32 cellular contexts compared by ENCODE assay signal in genomic region chr1:204567067-204567466, GRCh38. TPM values are rescaled to one million over a fixed set of nuclear protein-coding genes. Genes with fewer than 3 reads are reported as not detected.
DNase-seq lines count a peak whose midpoint lies in the region; ATAC-seq and TF ChIP-seq lines count a peak whose summit lies in the region.
"Had no signal": no experiment of that assay in that cellular context is flagged by ENCODE, and none has a peak within 500 bp of the region (broad histone marks: within the 10 kb centered on the region; RNA-seq: fewer than 3 reads in every experiment).

No MANE protein-coding gene starts in this region.

- 66% methylated on average over 5 of the region's 5 CpGs for WGBS in thyroid gland, 2 donors
- WGBS in heart right ventricle, 2 donors: 84 to 88% methylated on average over 5 of the region's 5 CpGs

- H3K36me3 ChIP-seq in thyroid gland (no peaks in the 10 kb centered on the region), heart right ventricle (peaks cover 0 to 54% (median 0%) of the 10 kb centered on the region in 9 donors)
- H3K36me3 ChIP-seq: SJCRH30 had no signal

- TF ChIP-seq CTCF in epithelial cell of esophagus (IDR thresholded peaks at IDR 0.05; ENCODE audit: insufficient read depth, low read depth, low read length, missing control alignments) (no peak), thyroid gland (IDR thresholded peaks at IDR 0.05) (no peak), heart right ventricle (IDR thresholded peaks at IDR 0.05) (no peak)

- H3K4me3 ChIP-seq in epithelial cell of esophagus (ENCODE audit: low read length) (no peak overlapping the region), thyroid gland (replicated peaks in 1 of 3) (no peak overlapping the region), heart right ventricle (no peak overlapping the region)
- H3K4me3 ChIP-seq: esophagus muscularis mucosa, K562, sigmoid colon, SJCRH30, tibial nerve had no signal

- ATAC-seq in activated CD8-positive, alpha-beta memory T cell treated with anti-CD3 and anti-CD28 coated beads, Interleukin-2, amount 10 ng/mL, durations not matched to agents 7 days and 5 days: peak; percentile 48
- ATAC-seq in heart right ventricle (no peak), GM21360 (IDR thresholded peaks at IDR 0.05; ENCODE audit: unreplicated experiment) (no peak)
- ATAC-seq: activated CD8-positive, alpha-beta T cell treated with anti-CD3 and anti-CD28 coated beads for 36 hours; naive thymus-derived CD8-positive, alpha-beta T cell had no signal

- CTCF ChIA-PET in activated CD8-positive, alpha-beta memory T cell treated with anti-CD3 and anti-CD28 coated beads, Interleukin-2, amount 10 ng/mL, durations not matched to agents 7 days and 5 days (lab: Charles Lee): interaction anchor here (0.7 to 5.4 kb wide), 20 partner anchors 11 to 495 kb away, joined by 3 to 121 read pairs (median 6); no protein-coding TSS in a partner anchor

- no peak for TF ChIP-seq POLR2A in thyroid gland (IDR thresholded peaks at IDR 0.05)

- peaks cover 45% of the 10 kb centered on the region for H3K4me1 Mint-ChIP-seq in activated CD8-positive, alpha-beta memory T cell treated with anti-CD3 and anti-CD28 coated beads, Interleukin-2, amount 10 ng/mL, durations not matched to agents 7 days and 5 days

- peaks cover 41 to 50% of the 10 kb centered on the region in 2 donors for H3K4me1 ChIP-seq in thyroid gland
- peaks cover 0 to 3% (median 0%) of the 10 kb centered on the region in 9 donors for H3K4me1 ChIP-seq in heart right ventricle
- H3K4me1 ChIP-seq: SJCRH30 had no signal

- H3K27ac ChIP-seq in thyroid gland (peak overlapping the region in 2 of 3 donors; percentile 64 to 79), heart right ventricle (no peak overlapping the region)
- H3K27ac ChIP-seq: esophagus muscularis mucosa, sigmoid colon, SJCRH30, tibial nerve had no signal

- intact Hi-C loops in thyroid gland (cut with DNase I): no loop called here
- intact Hi-C loops in heart right ventricle (cut with DNase I): loop anchor here (2.0 to 10.0 kb wide), 8 partner anchors 195 to 378 kb away; no protein-coding TSS in a partner anchor

- H3K9me3 ChIP-seq in thyroid gland (no peaks in the 10 kb centered on the region), heart right ventricle (no peaks in the 10 kb centered on the region)
- H3K9me3 ChIP-seq: esophagus muscularis mucosa, sigmoid colon, SJCRH30, tibial nerve had no signal

- H3K27me3 Mint-ChIP-seq in activated CD8-positive, alpha-beta memory T cell treated with anti-CD3 and anti-CD28 coated beads, Interleukin-2, amount 10 ng/mL, durations not matched to agents 7 days and 5 days: no peaks in the 10 kb centered on the region
- H3K27me3 Mint-ChIP-seq: activated B cell treated with CpG ODN at 0.5 μM for 24 hours; activated CD8-positive, alpha-beta T cell treated with anti-CD3 and anti-CD28 coated beads for 36 hours; B cell; CD4-positive, alpha-beta memory T cell; dendritic cell treated with granulocyte-macrophage colony-stimulating factor and Interleukin-4, amounts not matched to agents 40 ng/mL and 50 ng/mL, for 4 days; naive thymus-derived CD8-positive, alpha-beta T cell; progenitor cell of endocrine pancreas had no signal

- peak; percentile 59 for DNase-seq in activated CD8-positive, alpha-beta memory T cell treated with anti-CD3 and anti-CD28 coated beads, Interleukin-2, amount 10 ng/mL, durations not matched to agents 7 days and 5 days
- DNase-seq in activated CD8-positive, alpha-beta memory T cell treated with anti-CD3 and anti-CD28 coated beads for 24 hours: no peak
- peak; percentile 67 for DNase-seq in SK-MEL-5 (ENCODE audit: low read depth, low spot score)
- DNase-seq in epithelial cell of esophagus (ENCODE audit: low read depth): peak; percentile 48
- no peak for DNase-seq in thyroid gland
- no peak for DNase-seq in heart right ventricle
- no peak for DNase-seq in cortex of kidney (lab: John Stamatoyannopoulos, UW)
- DNase-seq: ACHN; activated B cell treated with CpG ODN at 0.5 μM for 24 hours; activated CD8-positive, alpha-beta T cell treated with anti-CD3 and anti-CD28 coated beads for 36 hours; CD4-positive, alpha-beta memory T cell; central memory CD4-positive, alpha-beta T cell; foreskin fibroblast; H7; head of caudate nucleus; kidney; midbrain; naive thymus-derived CD8-positive, alpha-beta T cell; NCI-H1105 treated with DMSO at 0.1 percent for 48 hours; NCI-H2029; NCI-H82; sigmoid colon; SJCRH30; stimulated activated CD4-positive, alpha-beta T cell treated with anti-CD3 and anti-CD28 coated beads, Interleukin-4, amount 100 ng/mL, for 1 hour had no signal

- no peaks in the 10 kb centered on the region for H3K9me3 Mint-ChIP-seq in activated CD8-positive, alpha-beta memory T cell treated with anti-CD3 and anti-CD28 coated beads, Interleukin-2, amount 10 ng/mL, durations not matched to agents 7 days and 5 days (ENCODE audit: low read depth)
- H3K9me3 Mint-ChIP-seq: activated B cell treated with CpG ODN at 0.5 μM for 24 hours; activated CD8-positive, alpha-beta T cell treated with anti-CD3 and anti-CD28 coated beads for 36 hours; CD4-positive, alpha-beta memory T cell; dendritic cell treated with granulocyte-macrophage colony-stimulating factor and Interleukin-4, amounts not matched to agents 40 ng/mL and 50 ng/mL, for 4 days; endodermal cell; naive thymus-derived CD8-positive, alpha-beta T cell had no signal

- in situ Hi-C loops in SK-MEL-5 (cut with HindIII; ENCODE audit: low pct_unique_long_range_greater_than_20kb, low sequenced_read_pairs): no loop called here

- H3K27ac Mint-ChIP-seq in activated CD8-positive, alpha-beta memory T cell treated with anti-CD3 and anti-CD28 coated beads, Interleukin-2, amount 10 ng/mL, durations not matched to agents 7 days and 5 days: peak overlapping the region; percentile 38
- H3K27ac Mint-ChIP-seq: activated B cell treated with CpG ODN at 0.5 μM for 24 hours; activated CD8-positive, alpha-beta T cell treated with anti-CD3 and anti-CD28 coated beads for 36 hours; dendritic cell treated with granulocyte-macrophage colony-stimulating factor and Interleukin-4, amounts not matched to agents 40 ng/mL and 50 ng/mL, for 4 days; endodermal cell; progenitor cell of endocrine pancreas had no signal

- peaks cover 7% of the 10 kb centered on the region for H3K36me3 Mint-ChIP-seq in activated CD8-positive, alpha-beta memory T cell treated with anti-CD3 and anti-CD28 coated beads, Interleukin-2, amount 10 ng/mL, durations not matched to agents 7 days and 5 days

- no peak overlapping the region for H3K4me3 Mint-ChIP-seq in activated CD8-positive, alpha-beta memory T cell treated with anti-CD3 and anti-CD28 coated beads, Interleukin-2, amount 10 ng/mL, durations not matched to agents 7 days and 5 days
- H3K4me3 Mint-ChIP-seq: activated B cell treated with CpG ODN at 0.5 μM for 24 hours; activated CD8-positive, alpha-beta T cell treated with anti-CD3 and anti-CD28 coated beads for 36 hours; B cell; CD4-positive, alpha-beta memory T cell; dendritic cell treated with granulocyte-macrophage colony-stimulating factor and Interleukin-4, amounts not matched to agents 40 ng/mL and 50 ng/mL, for 4 days; endodermal cell had no signal

- H3K27me3 ChIP-seq in thyroid gland (no peaks in the 10 kb centered on the region), heart right ventricle (no peaks in the 10 kb centered on the region)
- H3K27me3 ChIP-seq: esophagus muscularis mucosa, sigmoid colon, SJCRH30, tibial nerve had no signal

RNA-seq across cellular contexts. Expression of gene MDM4, which starts 50.9 kb away (rescaled TPM):
- 10 to 100 TPM; 74.7 to 100.0 TPM for total RNA-seq in activated CD8-positive, alpha-beta memory T cell treated with anti-CD3 and anti-CD28 coated beads, Interleukin-2, amount 10 ng/mL, durations not matched to agents 7 days and 5 days
- 15.8 and 21.9 TPM in 2 replicates for total RNA-seq in SK-MEL-5 (2014; rRNA removed; shearing (Covaris generic))
- 5.6 and 7.6 TPM in 2 replicates for polyA plus RNA-seq in SK-MEL-5 (2015; cell fraction: cytosol; rRNA removed)
- 136 and 142 TPM in 2 replicates for polyA plus RNA-seq in SK-MEL-5 (2015; cell fraction: nucleus; rRNA removed)
- total RNA-seq in thyroid gland: 100 to 1,000 TPM in 2 of 4 donors, 10 to 100 TPM in 2; 72.3 to 177 (median 102) TPM
- 10 to 100 TPM; 30.7 to 43.7 (median 40.5) TPM for total RNA-seq in heart right ventricle
- 10 to 100 TPM in 1 of 2 donors, 1 to 10 TPM in 1; 3.7 to 17.6 TPM for polyA plus RNA-seq in heart right ventricle

Comparison
In these comparisons a context has a peak if more than half of its experiments do, and no peak if none do; other contexts are left out.
1. DNase-seq: peak in activated CD8-positive, alpha-beta memory T cell treated with anti-CD3 and anti-CD28 coated beads, Interleukin-2, amount 10 ng/mL, durations not matched to agents 7 days and 5 days (single experiment), SK-MEL-5 (single experiment) and epithelial cell of esophagus (single experiment); none in activated CD8-positive, alpha-beta memory T cell treated with anti-CD3 and anti-CD28 coated beads for 24 hours (single experiment), thyroid gland (0 of 2), heart right ventricle (0 of 2) and cortex of kidney (single experiment).
2. H3K27ac ChIP-seq: peak in thyroid gland (2 of 3); none in heart right ventricle (0 of 10).